In genomic region chr3:190307164-190307545, GRCh38 we compare ENCODE assay signal across 2 cellular contexts.
TF ChIP-seq lines count a peak whose summit lies in the region.

No MANE protein-coding gene starts in this region.

TF ChIP-seq in WTC11, 78 proteins besides CTCF, POLR2A, EP300 and RAD21:
- no peak for TF ChIP-seq PREB (CRISPR knock-in tag; IDR thresholded peaks at IDR 0.05; ENCODE audit: borderline replicate concordance)
- 0 out of 2 replicates have a peak, but pooled peaks have one; percentile 39 for TF ChIP-seq GABPB1 (CRISPR knock-in tag; IDR thresholded peaks at IDR 0.05)
TF ChIP-seq in WTC11: peak in this region for 1.

TF ChIP-seq in HepG2, 621 proteins besides CTCF, POLR2A, EP300 and RAD21 (continued from another document and continues in another):
- TF ChIP-seq FOXC1 (CRISPR knock-in tag; IDR thresholded peaks at IDR 0.05; ENCODE audit: borderline replicate concordance) (no peak), GFI1 (CRISPR knock-in tag; IDR thresholded peaks at IDR 0.05; ENCODE audit: borderline replicate concordance) (peak; percentile 95), PHF8 (CRISPR knock-in tag; IDR thresholded peaks at IDR 0.05) (no peak; the same call in 1 of the 2 replicates), ARID5B (CRISPR knock-in tag; IDR thresholded peaks at IDR 0.05) (peak; percentile 97), CBFB (CRISPR knock-in tag; IDR thresholded peaks at IDR 0.05) (no peak), RFXAP (CRISPR knock-in tag; IDR thresholded peaks at IDR 0.05; ENCODE audit: borderline replicate concordance) (no peak), HNRNPUL1 (IDR thresholded peaks at IDR 0.05; ENCODE audit: low read depth, low read length) (no peak), MED1 (CRISPR knock-in tag; IDR thresholded peaks at IDR 0.05) (peak; percentile 89), RFX3 (CRISPR knock-in tag; IDR thresholded peaks at IDR 0.05) (no peak), NFKB2 (CRISPR knock-in tag; IDR thresholded peaks at IDR 0.05; ENCODE audit: borderline replicate concordance) (no peak), KLF9 (CRISPR knock-in tag; IDR thresholded peaks at IDR 0.05; ENCODE audit: low read depth) (no peak), KDM5B (CRISPR knock-in tag; IDR thresholded peaks at IDR 0.05; ENCODE audit: borderline replicate concordance) (no peak), ZNF576 (CRISPR knock-in tag; IDR thresholded peaks at IDR 0.05) (no peak), CENPT (CRISPR knock-in tag; IDR thresholded peaks at IDR 0.05; ENCODE audit: low read depth) (no peak), GPN1 (CRISPR knock-in tag; IDR thresholded peaks at IDR 0.05; ENCODE audit: borderline replicate concordance) (no peak), ZNF772 (CRISPR knock-in tag; IDR thresholded peaks at IDR 0.05) (no peak), ZBTB42 (CRISPR knock-in tag; IDR thresholded peaks at IDR 0.05) (no peak), ZNF331 (CRISPR knock-in tag; IDR thresholded peaks at IDR 0.05) (peak; percentile 63), ZNF747 (CRISPR knock-in tag; IDR thresholded peaks at IDR 0.05; ENCODE audit: borderline replicate concordance) (no peak), SCMH1 (CRISPR knock-in tag; IDR thresholded peaks at IDR 0.05; ENCODE audit: borderline replicate concordance) (no peak), ZNF235 (CRISPR knock-in tag; IDR thresholded peaks at IDR 0.05; ENCODE audit: borderline replicate concordance) (no peak), ZUFSP (CRISPR knock-in tag; IDR thresholded peaks at IDR 0.05; ENCODE audit: borderline replicate concordance) (no peak), ZGPAT (CRISPR knock-in tag; IDR thresholded peaks at IDR 0.05) (peak; percentile 94), ZBTB20 (CRISPR knock-in tag; IDR thresholded peaks at IDR 0.05; ENCODE audit: borderline replicate concordance, low read depth) (0 out of 2 replicates have a peak, but pooled peaks have one; percentile 42), ZNF292 (CRISPR knock-in tag; IDR thresholded peaks at IDR 0.05; ENCODE audit: borderline replicate concordance, low read depth) (no peak), ZNF18 (CRISPR knock-in tag; IDR thresholded peaks at IDR 0.05; ENCODE audit: insufficient replicate concordance) (no peak), TRIM24 (CRISPR knock-in tag; IDR thresholded peaks at IDR 0.05) (no peak), CHD2 (IDR thresholded peaks at IDR 0.05; ENCODE audit: low read depth, low read length) (no peak), TFE3 (CRISPR knock-in tag; IDR thresholded peaks at IDR 0.05) (peak; percentile 64; the same call in 1 of the 2 replicates), THAP9 (CRISPR knock-in tag; IDR thresholded peaks at IDR 0.05; ENCODE audit: borderline replicate concordance) (no peak), ZNF7 (CRISPR knock-in tag; IDR thresholded peaks at IDR 0.05) (no peak), RERE (CRISPR knock-in tag; IDR thresholded peaks at IDR 0.05; ENCODE audit: low read depth) (no peak; the same call in 1 of the 2 replicates), ZSCAN21 (CRISPR knock-in tag; IDR thresholded peaks at IDR 0.05; ENCODE audit: borderline replicate concordance) (no peak), KLF15 (CRISPR knock-in tag; IDR thresholded peaks at IDR 0.05; ENCODE audit: borderline replicate concordance) (no peak), ZNF879 (CRISPR knock-in tag; IDR thresholded peaks at IDR 0.05) (no peak), ZMYM3 (CRISPR knock-in tag; IDR thresholded peaks at IDR 0.05) (no peak), MIXL1 (CRISPR knock-in tag; IDR thresholded peaks at IDR 0.05) (peak; percentile 97), REPIN1 (CRISPR knock-in tag; IDR thresholded peaks at IDR 0.05; ENCODE audit: borderline replicate concordance, low read depth) (peak; percentile 50; the same call in 1 of the 2 replicates), PHF5A (CRISPR knock-in tag; IDR thresholded peaks at IDR 0.05; ENCODE audit: low read depth, unreplicated experiment) (peak; percentile 72), IRF9 (CRISPR knock-in tag; IDR thresholded peaks at IDR 0.05; ENCODE audit: borderline replicate concordance) (no peak), ZNF746 (CRISPR knock-in tag; IDR thresholded peaks at IDR 0.05) (no peak), MEF2D (CRISPR knock-in tag; IDR thresholded peaks at IDR 0.05) (0 out of 2 replicates have a peak, but pooled peaks have one; percentile 30)
